In genomic region chr19:40801449-40802299, GRCh38 we compare ENCODE assay signal across 1 cellular context.
TF ChIP-seq lines count a peak whose summit lies in the region.

No MANE protein-coding gene starts in this region.

TF ChIP-seq in IMR-90, 13 proteins besides CTCF, POLR2A, EP300 and RAD21:
- TF ChIP-seq FOS (IDR thresholded peaks at IDR 0.05; ENCODE audit: low read depth, low read length) (no peak), NFE2L2 (IDR thresholded peaks at IDR 0.05; ENCODE audit: low read depth, low read length) (no peak), RFX5 (IDR thresholded peaks at IDR 0.05; ENCODE audit: low read depth, low read length) (no peak), MAZ (IDR thresholded peaks at IDR 0.05; ENCODE audit: borderline replicate concordance, low read depth, low read length) (no peak), ELK1 (IDR thresholded peaks at IDR 0.05; ENCODE audit: borderline replicate concordance, low read depth, low read length) (no peak), RCOR1 (IDR thresholded peaks at IDR 0.05; ENCODE audit: insufficient replicate concordance, low read length) (no peak), CHD1 (IDR thresholded peaks at IDR 0.05; ENCODE audit: low read depth, low read length) (no peak), CEBPB (IDR thresholded peaks at IDR 0.05; ENCODE audit: low read depth, low read length) (no peak)
